ENCODE assay signal across 8 cellular contexts in the genomic region with DNA sequence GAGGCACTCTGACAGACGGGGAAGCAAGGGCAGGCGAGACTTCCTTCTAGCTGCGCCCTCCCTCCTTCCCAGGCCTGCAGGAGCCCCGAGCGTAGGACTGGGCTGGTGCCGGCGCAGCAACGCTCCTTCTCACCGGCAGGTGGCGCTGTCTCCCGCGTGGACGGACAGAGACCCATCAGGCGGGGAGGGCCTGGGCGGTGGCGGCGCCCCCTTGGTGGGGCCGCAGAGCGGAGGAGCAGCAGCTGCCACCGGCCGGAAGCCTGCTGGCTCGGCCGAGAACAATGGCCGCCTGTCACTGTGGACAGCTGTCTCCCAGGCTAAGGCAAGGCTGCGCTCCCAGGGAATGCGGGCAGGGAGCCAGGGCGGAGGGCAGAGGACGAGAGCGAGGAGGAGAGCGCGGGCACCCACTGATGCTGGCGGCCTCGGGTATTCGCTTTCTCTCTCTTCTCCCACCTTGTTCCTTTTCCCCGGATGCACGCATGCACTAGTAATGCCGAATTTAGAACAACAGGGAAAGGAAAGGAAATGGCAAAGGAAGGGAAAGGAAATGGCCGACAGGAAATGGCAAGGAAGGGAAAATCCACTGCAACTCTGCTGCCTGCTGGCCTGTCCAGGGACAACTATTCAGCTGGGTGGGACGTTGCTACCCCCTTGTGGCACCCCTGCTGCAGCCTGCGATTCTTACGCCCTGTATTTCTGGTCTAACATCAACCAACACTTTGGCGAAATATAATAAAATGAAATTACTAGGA. TPM values are rescaled to one million over a fixed set of nuclear protein-coding genes. Genes with fewer than 3 reads are reported as not detected.
DNase-seq lines count a peak whose midpoint lies in the region; ATAC-seq and TF ChIP-seq lines count a peak whose summit lies in the region.

No MANE protein-coding gene starts in this region.

- H3K9me3 ChIP-seq in OCI-LY1 (ENCODE audit: low read length) = no peaks in the 10 kb centered on the region

- H4K20me1 ChIP-seq in OCI-LY1 (ENCODE audit: insufficient read depth, low read length) = no peaks in the 10 kb centered on the region

- peaks cover 21% of the 10 kb centered on the region for H3K4me1 ChIP-seq in OCI-LY1 (ENCODE audit: insufficient read depth, low read length, severe bottlenecking)

- H3K9me2 ChIP-seq in OCI-LY1 (ENCODE audit: low read depth, low read length) = no peaks in the 10 kb centered on the region

- no peaks in the 10 kb centered on the region for H3K79me2 ChIP-seq in OCI-LY1 (ENCODE audit: insufficient read depth, low read length)

- H3K4me2 ChIP-seq in OCI-LY1 (ENCODE audit: low read length) = peak overlapping the region; percentile 87

- H3K4me3 ChIP-seq in OCI-LY1 (ENCODE audit: low read depth, low read length, poor library complexity, severe bottlenecking) = peak overlapping the region; percentile 65

- H3K27me3 ChIP-seq in OCI-LY1 (ENCODE audit: insufficient read depth, low read length) = no peaks in the 10 kb centered on the region

- peak overlapping the region; percentile 68 for H3K9ac ChIP-seq in OCI-LY1 (ENCODE audit: low read length)

- no peaks in the 10 kb centered on the region for H3K36me3 ChIP-seq in OCI-LY1 (ENCODE audit: insufficient read depth, low read length)

- ATAC-seq in GM21367 (IDR thresholded peaks at IDR 0.05; ENCODE audit: unreplicated experiment) = peak; percentile 53

- peak; percentile 89 for DNase-seq in CMK (ENCODE audit: low read depth)
- peak; percentile 97 for DNase-seq in HuH-7 (ENCODE audit: low spot score)
- peak; percentile 84 for DNase-seq in activated T-cell treated with anti-CD3 and anti-CD28 coated beads for 4 hours
- DNase-seq in epithelial cell of prostate (ENCODE audit: low read depth, low spot score) = no peak
- peak; percentile 95 for DNase-seq in mucosa of gallbladder (ENCODE audit: low spot score)
- peak; percentile 84 to 88 for DNase-seq in stimulated activated CD8-positive, alpha-beta memory T cell treated with anti-CD3 and anti-CD28 coated beads, Interleukin-4, amount 100 ng/mL, for 1 hour (ENCODE audit: low read depth in 2 of 2, low spot score in 1 of 2)

- H2AFZ ChIP-seq in OCI-LY1 (ENCODE audit: low read length) = peak overlapping the region; percentile 16; the same call in 1 of the 2 replicates

- H3K27ac ChIP-seq in OCI-LY1 (ENCODE audit: low read depth, low read length, poor library complexity, severe bottlenecking) (peak overlapping the region; percentile 7), epithelial cell of prostate (peak overlapping the region; percentile 100)

- no peaks in the 10 kb centered on the region for H3F3A ChIP-seq in OCI-LY1 (ENCODE audit: insufficient read depth, low read length)

- peak; percentile 87 for TF ChIP-seq CTCF in OCI-LY1 (IDR thresholded peaks at IDR 0.05; ENCODE audit: low read length)

RNA-seq across cellular contexts. Expression of a gene that starts 14.4 kb away (rescaled TPM):
- 23.2 TPM for total RNA-seq in mucosa of gallbladder

RNA-seq across cellular contexts. Expression of a gene that starts 44.3 kb away (rescaled TPM):
- 33.1 TPM for total RNA-seq in mucosa of gallbladder
